ENCODE assay signal across 11 cellular contexts in the genomic region with DNA sequence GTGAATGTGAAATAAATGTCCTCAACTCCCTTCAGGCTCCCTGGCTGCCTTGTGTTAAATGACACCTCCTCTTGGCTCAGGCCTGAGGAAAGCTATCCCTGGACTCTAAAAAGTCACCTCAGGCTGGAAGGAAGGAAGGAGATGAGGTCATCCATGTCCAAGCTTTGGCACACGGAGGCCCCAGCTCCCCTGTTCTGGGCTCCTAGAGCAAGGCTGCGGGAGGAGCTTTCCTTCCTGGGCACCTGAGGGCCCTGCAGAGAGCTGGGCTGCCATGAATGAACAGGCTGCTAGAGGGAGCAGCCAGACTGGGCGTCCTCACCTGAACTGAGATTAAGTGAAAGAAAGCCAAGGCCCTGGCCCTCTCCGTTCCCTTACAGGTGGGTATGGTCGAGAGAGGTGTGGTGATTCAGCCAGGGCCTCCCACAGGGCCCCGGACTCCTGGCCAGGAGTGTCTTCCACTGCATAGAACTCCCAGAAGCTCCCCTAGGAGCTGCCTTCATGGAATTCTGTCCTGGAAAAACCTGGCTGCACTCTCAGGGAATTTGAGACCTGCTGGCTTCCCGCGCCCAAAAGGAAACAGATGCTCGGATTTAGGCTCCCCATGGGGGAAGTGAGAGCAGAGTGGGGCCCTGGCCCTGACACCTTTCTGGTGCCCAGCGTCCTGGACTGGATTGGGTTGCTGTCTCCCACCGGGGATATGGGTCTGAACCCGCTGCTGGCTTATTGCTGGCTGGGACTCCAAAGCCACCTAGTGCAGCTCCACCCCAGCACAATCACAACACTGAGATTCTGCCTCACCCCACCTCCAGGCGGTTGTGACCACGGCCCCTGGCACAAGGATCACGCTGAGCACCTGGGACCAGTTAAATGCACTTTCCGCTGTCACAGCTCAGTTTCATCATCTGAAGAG. TPM values are rescaled to one million over a fixed set of nuclear protein-coding genes. Genes with fewer than 3 reads are reported as not detected.
DNase-seq lines count a peak whose midpoint lies in the region; ATAC-seq and TF ChIP-seq lines count a peak whose summit lies in the region.
"Had no signal": no experiment of that assay in that cellular context is flagged by ENCODE, and none has a peak within 500 bp of the region (broad histone marks: within the 10 kb centered on the region; RNA-seq: fewer than 3 reads in every experiment).

No MANE protein-coding gene starts in this region.

- no peak for ATAC-seq in activated CD8-positive, alpha-beta memory T cell treated with anti-CD3 and anti-CD28 coated beads, Interleukin-2, amount 10 ng/mL, durations not matched to agents 7 days and 5 days
- no peak for ATAC-seq in stimulated activated memory B cell treated with anti-CD40 and anti-IgM and Interleukin-4, amounts not matched to agents 10 μg/mL and 1 μg/mL and 100 μg/mL, for 72 hours
- no peak for ATAC-seq in GM19324 (IDR thresholded peaks at IDR 0.05; ENCODE audit: low FRiP score, unreplicated experiment)

- H3K27me3 ChIP-seq in right atrium auricular region: no peaks in the 10 kb centered on the region

- CTCF ChIA-PET in activated CD8-positive, alpha-beta memory T cell treated with anti-CD3 and anti-CD28 coated beads, Interleukin-2, amount 10 ng/mL, durations not matched to agents 7 days and 5 days (lab: Charles Lee): interaction anchor here (1.2 kb wide), 1 partner anchor 82 kb away, joined by 5 read pairs; no protein-coding TSS in a partner anchor

- H3K27ac ChIP-seq in right atrium auricular region: peak overlapping the region; percentile 65 to 74
- H3K27ac ChIP-seq: HL-60 had no signal

- no peaks in the 10 kb centered on the region for H3K4me1 Mint-ChIP-seq in activated CD8-positive, alpha-beta memory T cell treated with anti-CD3 and anti-CD28 coated beads, Interleukin-2, amount 10 ng/mL, durations not matched to agents 7 days and 5 days
- peaks cover 31% of the 10 kb centered on the region for H3K4me1 Mint-ChIP-seq in stimulated activated memory B cell treated with anti-CD40 and anti-IgM and Interleukin-4, amounts not matched to agents 10 μg/mL and 1 μg/mL and 100 μg/mL, for 72 hours

- peaks cover 93% of the 10 kb centered on the region for H3K36me3 ChIP-seq in right atrium auricular region

- no peaks in the 10 kb centered on the region for H3K9me3 ChIP-seq in right atrium auricular region

- H3K4me3 ChIP-seq in astrocyte of the spinal cord (ENCODE audit: low read depth, low read length) (no peak overlapping the region), right atrium auricular region (no peak overlapping the region)

- in situ Hi-C loops in astrocyte of the spinal cord (cut with HindIII; ENCODE audit: low sequenced_read_pairs): no loop called here

- peak overlapping the region; percentile 29 for H3K27ac Mint-ChIP-seq in activated CD8-positive, alpha-beta memory T cell treated with anti-CD3 and anti-CD28 coated beads, Interleukin-2, amount 10 ng/mL, durations not matched to agents 7 days and 5 days
- peak overlapping the region; percentile 79 for H3K27ac Mint-ChIP-seq in stimulated activated memory B cell treated with anti-CD40 and anti-IgM and Interleukin-4, amounts not matched to agents 10 μg/mL and 1 μg/mL and 100 μg/mL, for 72 hours

- DNase-seq in activated CD8-positive, alpha-beta memory T cell treated with anti-CD3 and anti-CD28 coated beads, Interleukin-2, amount 10 ng/mL, durations not matched to agents 7 days and 5 days: no peak
- no peak for DNase-seq in activated CD8-positive, alpha-beta memory T cell treated with anti-CD3 and anti-CD28 coated beads for 24 hours
- DNase-seq in astrocyte of the spinal cord (ENCODE audit: low read depth, low spot score): peak; percentile 8
- no peak for DNase-seq in right atrium auricular region (ENCODE audit: low spot score)
- no peak for DNase-seq in epidermal melanocyte (ENCODE audit: insufficient read length, low spot score)
- DNase-seq in hepatic stellate cell (ENCODE audit: low spot score): no peak

- no peaks in the 10 kb centered on the region for H3K27me3 Mint-ChIP-seq in activated CD8-positive, alpha-beta memory T cell treated with anti-CD3 and anti-CD28 coated beads, Interleukin-2, amount 10 ng/mL, durations not matched to agents 7 days and 5 days
- no peaks in the 10 kb centered on the region for H3K27me3 Mint-ChIP-seq in stimulated activated memory B cell treated with anti-CD40 and anti-IgM and Interleukin-4, amounts not matched to agents 10 μg/mL and 1 μg/mL and 100 μg/mL, for 72 hours

- peaks cover 0 to 54% of the 10 kb centered on the region in 2 donors for H3K4me1 ChIP-seq in right atrium auricular region

- no peak overlapping the region for H3K4me3 Mint-ChIP-seq in activated CD8-positive, alpha-beta memory T cell treated with anti-CD3 and anti-CD28 coated beads, Interleukin-2, amount 10 ng/mL, durations not matched to agents 7 days and 5 days
- H3K4me3 Mint-ChIP-seq in stimulated activated memory B cell treated with anti-CD40 and anti-IgM and Interleukin-4, amounts not matched to agents 10 μg/mL and 1 μg/mL and 100 μg/mL, for 72 hours: no peak overlapping the region

- H3K9me3 Mint-ChIP-seq in activated CD8-positive, alpha-beta memory T cell treated with anti-CD3 and anti-CD28 coated beads, Interleukin-2, amount 10 ng/mL, durations not matched to agents 7 days and 5 days (ENCODE audit: low read depth): no peaks in the 10 kb centered on the region
- H3K9me3 Mint-ChIP-seq in stimulated activated memory B cell treated with anti-CD40 and anti-IgM and Interleukin-4, amounts not matched to agents 10 μg/mL and 1 μg/mL and 100 μg/mL, for 72 hours: no peaks in the 10 kb centered on the region

- peaks cover 5% of the 10 kb centered on the region for H3K36me3 Mint-ChIP-seq in activated CD8-positive, alpha-beta memory T cell treated with anti-CD3 and anti-CD28 coated beads, Interleukin-2, amount 10 ng/mL, durations not matched to agents 7 days and 5 days
- H3K36me3 Mint-ChIP-seq in stimulated activated memory B cell treated with anti-CD40 and anti-IgM and Interleukin-4, amounts not matched to agents 10 μg/mL and 1 μg/mL and 100 μg/mL, for 72 hours: peaks cover 43% of the 10 kb centered on the region

- TF ChIP-seq CTCF in astrocyte of the spinal cord (IDR thresholded peaks at IDR 0.05; ENCODE audit: low read depth, low read length) (no peak), right atrium auricular region (IDR thresholded peaks at IDR 0.05) (peak in 1 of 2 donors; percentile 13)

RNA-seq across cellular contexts. Expression of a gene that starts 22.2 kb away (rescaled TPM):
- not detected for total RNA-seq in activated CD8-positive, alpha-beta memory T cell treated with anti-CD3 and anti-CD28 coated beads, Interleukin-2, amount 10 ng/mL, durations not matched to agents 7 days and 5 days
- total RNA-seq in right atrium auricular region: 1,000 to 10,000 TPM in 1 of 2 donors, 100 to 1,000 TPM in 1; 797 to 1,210 TPM
- total RNA-seq: T-helper 2 cell treated with Interferon-gamma antibody and Interleukin-4, amounts not matched to agents 100 ng/mL and 5 ng/mL, for 36 hours had no signal

RNA-seq across cellular contexts. Expression of a gene that starts 48.1 kb away (rescaled TPM):
- total RNA-seq in activated CD8-positive, alpha-beta memory T cell treated with anti-CD3 and anti-CD28 coated beads, Interleukin-2, amount 10 ng/mL, durations not matched to agents 7 days and 5 days: not detected
- total RNA-seq in right atrium auricular region: 10 to 100 TPM in 1 of 2 donors, 1 to 10 TPM in 1; 7.5 to 23.1 TPM
- total RNA-seq: NCI-H460; T-helper 2 cell treated with Interferon-gamma antibody and Interleukin-4, amounts not matched to agents 100 ng/mL and 5 ng/mL, for 36 hours had no signal

Comparison
In these comparisons a context has a peak if more than half of its experiments do, and no peak if none do; other contexts are left out.
1. RNA of a gene that starts 22.2 kb away (total RNA-seq): 797 to 1,210 TPM in right atrium auricular region; not detected in activated CD8-positive, alpha-beta memory T cell treated with anti-CD3 and anti-CD28 coated beads, Interleukin-2, amount 10 ng/mL, durations not matched to agents 7 days and 5 days; every median in the first group is over 100 times any median in the second.
2. RNA of a gene that starts 48.1 kb away (total RNA-seq): 7.5 to 23.1 TPM in right atrium auricular region; not detected in activated CD8-positive, alpha-beta memory T cell treated with anti-CD3 and anti-CD28 coated beads, Interleukin-2, amount 10 ng/mL, durations not matched to agents 7 days and 5 days; every median in the first group is over 4 times any median in the second.